ENCODE assay signal across 10 cellular contexts in genomic region chr5:32390819-32391591, GRCh38. TPM values are rescaled to one million over a fixed set of nuclear protein-coding genes. Genes with fewer than 3 reads are reported as not detected.
DNase-seq lines count a peak whose midpoint lies in the region; ATAC-seq and TF ChIP-seq lines count a peak whose summit lies in the region.
"Had no signal": no experiment of that assay in that cellular context is flagged by ENCODE, and none has a peak within 500 bp of the region (broad histone marks: within the 10 kb centered on the region; RNA-seq: fewer than 3 reads in every experiment).

No MANE protein-coding gene starts in this region.

- H4K20me1 ChIP-seq in hepatocyte (ENCODE audit: insufficient read depth, poor library complexity, severe bottlenecking), result no peaks in the 10 kb centered on the region

- no peaks in the 10 kb centered on the region for H3K36me3 ChIP-seq in hepatocyte (replicated peaks; ENCODE audit: insufficient read depth, low read depth)
- peaks cover 0 to 56% of the 10 kb centered on the region in 2 donors for H3K36me3 ChIP-seq in vagina

- H3K27me3 ChIP-seq in hepatocyte (no peaks in the 10 kb centered on the region), vagina (no peaks in the 10 kb centered on the region)

- no peak overlapping the region for H3K4me2 ChIP-seq in hepatocyte

- H3K4me1 ChIP-seq in hepatocyte (ENCODE audit: insufficient read depth), result no peaks in the 10 kb centered on the region
- H3K4me1 ChIP-seq in vagina, result peaks cover 19% of the 10 kb centered on the region

- no peak overlapping the region for H2AFZ ChIP-seq in hepatocyte

- ATAC-seq in activated CD8-positive, alpha-beta memory T cell treated with anti-CD3 and anti-CD28 coated beads, Interleukin-2, amount 10 ng/mL, durations not matched to agents 7 days and 5 days, result no peak
- no peak for ATAC-seq in HG03442 (IDR thresholded peaks at IDR 0.05; ENCODE audit: unreplicated experiment)

- no peak overlapping the region for H3K4me3 Mint-ChIP-seq in activated CD8-positive, alpha-beta memory T cell treated with anti-CD3 and anti-CD28 coated beads, Interleukin-2, amount 10 ng/mL, durations not matched to agents 7 days and 5 days
- no peak overlapping the region for H3K4me3 Mint-ChIP-seq in activated T-helper 2 cell treated with anti-CD3 and anti-CD28 coated beads, Interferon-gamma antibody, Interleukin-2, Interleukin-4, amounts not matched to agents 10 μg/mL and 5 μg/mL and 100 μg/mL, durations not matched to agents 14 hours and 24 hours and 36 hours (ENCODE audit: low read depth)

- 80% methylated on average over 10 of the region's 10 CpGs for WGBS in hepatocyte (ENCODE audit: low lambda C conversion rate, missing lambda C conversion rate)

- CTCF ChIA-PET in activated CD8-positive, alpha-beta memory T cell treated with anti-CD3 and anti-CD28 coated beads, Interleukin-2, amount 10 ng/mL, durations not matched to agents 7 days and 5 days (lab: Charles Lee), result no interaction called here

- TF ChIP-seq CTCF in hepatocyte (IDR thresholded peaks at IDR 0.05; ENCODE audit: poor library complexity) (no peak), vagina (IDR thresholded peaks at IDR 0.05) (no peak)

- H3K4me3 ChIP-seq in hepatocyte (no peak overlapping the region), vagina (no peak overlapping the region)

- H3K27ac Mint-ChIP-seq in activated CD8-positive, alpha-beta memory T cell treated with anti-CD3 and anti-CD28 coated beads, Interleukin-2, amount 10 ng/mL, durations not matched to agents 7 days and 5 days, result peak overlapping the region; percentile 27
- H3K27ac Mint-ChIP-seq in activated T-helper 2 cell treated with anti-CD3 and anti-CD28 coated beads, Interferon-gamma antibody, Interleukin-2, Interleukin-4, amounts not matched to agents 10 μg/mL and 5 μg/mL and 100 μg/mL, durations not matched to agents 14 hours and 24 hours and 36 hours, result peak overlapping the region; percentile 28

- DNase-seq in activated CD8-positive, alpha-beta memory T cell treated with anti-CD3 and anti-CD28 coated beads, Interleukin-2, amount 10 ng/mL, durations not matched to agents 7 days and 5 days, result no peak
- no peak for DNase-seq in activated CD8-positive, alpha-beta memory T cell treated with anti-CD3 and anti-CD28 coated beads for 24 hours
- no peak for DNase-seq in activated T-helper 2 cell treated with anti-CD3 and anti-CD28 coated beads, Interferon-gamma antibody, Interleukin-2, Interleukin-4, amounts not matched to agents 10 μg/mL and 5 μg/mL and 100 μg/mL, durations not matched to agents 14 hours and 24 hours and 36 hours (ENCODE audit: low spot score)
- DNase-seq in hepatocyte (ENCODE audit: low spot score), result peak; percentile 59
- DNase-seq in vagina (ENCODE audit: extremely low spot score in 2 of 2), result no peak
- no peak for DNase-seq in epidermal melanocyte (ENCODE audit: insufficient read length, low spot score)
- DNase-seq in activated T-cell treated with anti-CD3 and anti-CD28 coated beads, Interleukin-2, amount 50 U/mL, for 48 hours, result no peak

- no peak for TF ChIP-seq POLR2A in vagina (IDR thresholded peaks at IDR 0.05)

- peaks cover 15% of the 10 kb centered on the region for H3K4me1 Mint-ChIP-seq in activated CD8-positive, alpha-beta memory T cell treated with anti-CD3 and anti-CD28 coated beads, Interleukin-2, amount 10 ng/mL, durations not matched to agents 7 days and 5 days
- H3K4me1 Mint-ChIP-seq in activated T-helper 2 cell treated with anti-CD3 and anti-CD28 coated beads, Interferon-gamma antibody, Interleukin-2, Interleukin-4, amounts not matched to agents 10 μg/mL and 5 μg/mL and 100 μg/mL, durations not matched to agents 14 hours and 24 hours and 36 hours (ENCODE audit: low read depth), result peaks cover 17% of the 10 kb centered on the region

- no peaks in the 10 kb centered on the region for H3K9me3 ChIP-seq in hepatocyte (ENCODE audit: low read depth)
- no peaks in the 10 kb centered on the region for H3K9me3 ChIP-seq in vagina

- H3K27me3 Mint-ChIP-seq in activated CD8-positive, alpha-beta memory T cell treated with anti-CD3 and anti-CD28 coated beads, Interleukin-2, amount 10 ng/mL, durations not matched to agents 7 days and 5 days, result no peaks in the 10 kb centered on the region
- H3K27me3 Mint-ChIP-seq in activated T-helper 2 cell treated with anti-CD3 and anti-CD28 coated beads, Interferon-gamma antibody, Interleukin-2, Interleukin-4, amounts not matched to agents 10 μg/mL and 5 μg/mL and 100 μg/mL, durations not matched to agents 14 hours and 24 hours and 36 hours (ENCODE audit: low read depth), result no peaks in the 10 kb centered on the region

- intact Hi-C loops in activated T-helper 2 cell treated with anti-CD3 and anti-CD28 coated beads, Interferon-gamma antibody, Interleukin-2, Interleukin-4, amounts not matched to agents 10 μg/mL and 5 μg/mL and 100 μg/mL, durations not matched to agents 14 hours and 24 hours and 36 hours (cut with micrococcal nuclease), result no loop called here
- intact Hi-C loops in vagina (cut with DNase I), result no loop called here

- H3K27ac ChIP-seq in hepatocyte, result peak overlapping the region; percentile 63
- H3K27ac ChIP-seq in vagina, result peak overlapping the region; percentile 45
- H3K27ac ChIP-seq: C4-2B, VCaP had no signal

- no peaks in the 10 kb centered on the region for H3K9me2 ChIP-seq in hepatocyte (replicated peaks; ENCODE audit: insufficient read depth)

- peaks cover 60% of the 10 kb centered on the region for H3K36me3 Mint-ChIP-seq in activated CD8-positive, alpha-beta memory T cell treated with anti-CD3 and anti-CD28 coated beads, Interleukin-2, amount 10 ng/mL, durations not matched to agents 7 days and 5 days
- H3K36me3 Mint-ChIP-seq in activated T-helper 2 cell treated with anti-CD3 and anti-CD28 coated beads, Interferon-gamma antibody, Interleukin-2, Interleukin-4, amounts not matched to agents 10 μg/mL and 5 μg/mL and 100 μg/mL, durations not matched to agents 14 hours and 24 hours and 36 hours (ENCODE audit: low read depth), result peaks cover 74% of the 10 kb centered on the region

- H3K9me3 Mint-ChIP-seq in activated CD8-positive, alpha-beta memory T cell treated with anti-CD3 and anti-CD28 coated beads, Interleukin-2, amount 10 ng/mL, durations not matched to agents 7 days and 5 days (ENCODE audit: low read depth), result no peaks in the 10 kb centered on the region
- no peaks in the 10 kb centered on the region for H3K9me3 Mint-ChIP-seq in activated T-helper 2 cell treated with anti-CD3 and anti-CD28 coated beads, Interferon-gamma antibody, Interleukin-2, Interleukin-4, amounts not matched to agents 10 μg/mL and 5 μg/mL and 100 μg/mL, durations not matched to agents 14 hours and 24 hours and 36 hours

- H3K79me2 ChIP-seq in hepatocyte, result peaks cover 2% of the 10 kb centered on the region

RNA-seq across cellular contexts. Expression of gene ZFR, which starts 53.5 kb away (rescaled TPM):
- total RNA-seq in activated CD8-positive, alpha-beta memory T cell treated with anti-CD3 and anti-CD28 coated beads, Interleukin-2, amount 10 ng/mL, durations not matched to agents 7 days and 5 days, result 10 to 100 TPM; 39.8 to 56.0 TPM
- 68.6 and 69.2 TPM in 2 replicates for total RNA-seq in activated T-helper 2 cell treated with anti-CD3 and anti-CD28 coated beads, Interferon-gamma antibody, Interleukin-2, Interleukin-4, amounts not matched to agents 10 μg/mL and 5 μg/mL and 100 μg/mL, durations not matched to agents 14 hours and 24 hours and 36 hours
- 83.4 and 93.3 TPM in 2 replicates for total RNA-seq in hepatocyte
- 45.0 and 59.1 TPM in 2 replicates for polyA plus RNA-seq in hepatocyte
- 80.8 TPM for total RNA-seq in vagina
